Comparison of ENCODE assay signal across 8 cellular contexts in the genomic region with DNA sequence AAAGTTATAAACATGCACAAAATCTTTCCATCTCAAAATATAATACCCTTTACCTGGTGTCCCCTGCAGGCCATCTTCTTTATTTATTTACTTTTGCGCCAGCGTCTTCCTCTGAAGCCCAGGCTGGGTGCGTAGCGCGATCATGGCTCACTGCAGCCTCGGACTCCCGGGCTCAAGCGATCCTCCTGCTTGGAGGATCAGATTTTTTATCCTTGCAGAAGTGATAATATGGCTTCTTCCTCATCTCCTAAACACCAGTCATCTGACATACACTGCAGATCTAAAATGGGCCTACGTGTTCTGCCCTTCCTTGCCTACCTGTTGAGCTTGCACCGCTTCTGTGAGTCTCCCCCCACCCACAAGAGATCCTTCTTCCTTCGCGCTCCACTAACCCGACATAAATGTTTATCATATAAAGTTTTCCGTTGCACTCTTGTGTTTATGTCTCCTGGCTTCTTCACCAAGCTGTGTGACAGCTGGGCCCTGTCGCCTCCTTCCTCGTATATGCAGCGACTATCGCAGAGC. TPM values are rescaled to one million over a fixed set of nuclear protein-coding genes. Genes with fewer than 3 reads are reported as not detected.
DNase-seq lines count a peak whose midpoint lies in the region; ATAC-seq and TF ChIP-seq lines count a peak whose summit lies in the region.

No MANE protein-coding gene starts in this region.

- DNase-seq in activated CD8-positive, alpha-beta memory T cell treated with anti-CD3 and anti-CD28 coated beads, Interleukin-2, amount 50 U/mL, for 48 hours = peak; percentile 60
- DNase-seq in activated CD8-positive, alpha-beta memory T cell treated with anti-CD3 and anti-CD28 coated beads, Interleukin-2, amount 50 U/mL, for 4 hours = no peak
- DNase-seq in astrocyte of the cerebellum (ENCODE audit: low read depth) = no peak
- DNase-seq in lung (ENCODE audit: low spot score) = no peak
- DNase-seq in NCI-H1930 (lab: John Stamatoyannopoulos, UW) = no peak
- no peak for DNase-seq in glomerular visceral epithelial cell (ENCODE audit: extremely low spot score)
- no peak for DNase-seq in amniotic stem cell (lab: John Stamatoyannopoulos, UW)

- ATAC-seq in HG03432 (IDR thresholded peaks at IDR 0.05; ENCODE audit: unreplicated experiment) = peak; percentile 18
- no peak for ATAC-seq in lung (ENCODE audit: insufficient read depth, low FRiP score)

- WGBS in lung, 2 donors = 15 to 25% methylated on average over 18 of the region's 18 CpGs

- H3K4me1 ChIP-seq in lung (ENCODE audit: control insufficient read depth in 2 of 2, insufficient read depth in 2 of 2, low read length in 2 of 2) = peaks cover 2 to 18% of the 10 kb centered on the region in 2 donors

- peak overlapping the region; percentile 95 for H3K4me3 ChIP-seq in astrocyte of the cerebellum (ENCODE audit: low read depth, low read length)
- H3K4me3 ChIP-seq in lung = no peak overlapping the region

- no peaks in the 10 kb centered on the region for H3K9me3 ChIP-seq in lung (ENCODE audit: control insufficient read depth in 2 of 2, insufficient read depth in 1 of 2, low read length in 1 of 2)

- in situ Hi-C loops in astrocyte of the cerebellum (cut with HindIII; ENCODE audit: low sequenced_read_pairs) = no loop called here

- peak overlapping the region; percentile 66 to 92 for H3K27ac ChIP-seq in lung (ENCODE audit: low read depth in 1 of 2, low read length in 1 of 2)

- TF ChIP-seq CTCF in astrocyte of the cerebellum (IDR thresholded peaks at IDR 0.05; ENCODE audit: low read depth, low read length, missing control alignments) (no peak), lung (IDR thresholded peaks at IDR 0.05; ENCODE audit: control extremely low read depth, extremely low read depth) (no peak)

- no peaks in the 10 kb centered on the region for H3K36me3 ChIP-seq in lung (ENCODE audit: control insufficient read depth in 2 of 2, insufficient read depth in 2 of 2, low read length in 2 of 2)

- H3K27me3 ChIP-seq in lung (ENCODE audit: control insufficient read depth, insufficient read depth) = no peaks in the 10 kb centered on the region

RNA-seq across cellular contexts. Expression of a gene that starts 0.5 kb away (rescaled TPM):
- total RNA-seq in lung = 100 to 1,000 TPM; 192 to 244 TPM
- polyA plus RNA-seq in lung = 100 to 1,000 TPM; 156 to 172 TPM

RNA-seq across cellular contexts. Expression of a gene that starts 32.8 kb away (rescaled TPM):
- 100 to 1,000 TPM; 114 to 115 TPM for total RNA-seq in lung
- 10 to 100 TPM; 31.7 to 83.1 TPM for polyA plus RNA-seq in lung
